24 cellular contexts compared by ENCODE assay signal in the genomic region with DNA sequence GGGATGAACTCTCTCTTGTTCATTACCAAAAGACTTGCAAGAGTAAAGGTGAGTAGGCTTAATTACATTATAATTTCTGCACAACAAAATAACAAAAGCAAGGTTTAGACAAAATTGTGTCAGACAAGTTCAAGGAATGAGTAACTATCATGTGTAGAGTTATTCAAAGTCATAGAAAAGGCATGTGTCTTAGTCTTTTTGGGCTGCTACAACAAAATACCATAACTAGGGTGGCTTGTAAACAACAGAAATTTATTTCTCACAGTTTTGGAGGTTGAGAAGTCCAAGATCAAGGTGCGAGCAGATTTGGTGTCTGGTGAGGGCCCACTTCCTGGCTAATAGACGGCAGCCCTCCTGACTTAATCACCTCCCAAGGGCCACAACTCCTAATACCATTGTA. TPM values are rescaled to one million over a fixed set of nuclear protein-coding genes. Genes with fewer than 3 reads are reported as not detected.
"Had no signal": no experiment of that assay in that cellular context is flagged by ENCODE, and none has a peak within 500 bp of the region (broad histone marks: within the 10 kb centered on the region; RNA-seq: fewer than 3 reads in every experiment).

No MANE protein-coding gene starts in this region.

- H3K79me2 ChIP-seq: hepatocyte had no signal

- H3K27me3 Mint-ChIP-seq: activated CD4-positive, alpha-beta T cell treated with anti-CD3 and anti-CD28 coated beads for 36 hours; naive B cell had no signal

- H3K9me3 Mint-ChIP-seq: activated B cell treated with CpG ODN at 0.5 μM for 24 hours; stimulated activated naive CD8-positive, alpha-beta T cell treated with anti-CD3 and anti-CD28 coated beads, Interleukin-15, amount 100 ng/mL, for 72 hours had no signal

- H3K4me3 Mint-ChIP-seq: activated B cell treated with CpG ODN at 0.5 μM for 24 hours; activated CD4-positive, alpha-beta T cell treated with anti-CD3 and anti-CD28 coated beads for 36 hours; brain; immature natural killer cell; naive B cell; neural crest cell; stimulated activated naive CD8-positive, alpha-beta T cell treated with anti-CD3 and anti-CD28 coated beads, Interleukin-15, amount 100 ng/mL, for 72 hours; T-helper 1 cell treated with Interleukin-12 subunit alpha and Interleukin-12 subunit beta and Interleukin-4 antibody, amounts not matched to agents 30 μg/mL and 1 μg/mL, for 36 hours had no signal

- H3K36me3 ChIP-seq: prostate gland, suprapubic skin had no signal

- H3K9me3 ChIP-seq: prostate gland, suprapubic skin had no signal

- H3K27ac ChIP-seq: prostate gland, suprapubic skin had no signal

- ATAC-seq: activated CD4-positive, alpha-beta T cell treated with anti-CD3 and anti-CD28 coated beads for 36 hours; activated naive CD4-positive, alpha-beta T cell treated with anti-CD3 and anti-CD28 coated beads, Interleukin-2, amount 50 U/mL, for 72 hours; left cardiac atrium; stimulated activated naive CD8-positive, alpha-beta T cell treated with anti-CD3 and anti-CD28 coated beads, Interleukin-15, amount 100 ng/mL, for 72 hours had no signal

- H3K27ac Mint-ChIP-seq: activated B cell treated with CpG ODN at 0.5 μM for 24 hours; activated naive CD4-positive, alpha-beta T cell treated with anti-CD3 and anti-CD28 coated beads, Interleukin-2, amount 50 U/mL, for 72 hours; immature natural killer cell; stimulated activated naive CD8-positive, alpha-beta T cell treated with anti-CD3 and anti-CD28 coated beads, Interleukin-15, amount 100 ng/mL, for 72 hours; T-helper 1 cell treated with Interleukin-12 subunit alpha and Interleukin-12 subunit beta and Interleukin-4 antibody, amounts not matched to agents 30 μg/mL and 1 μg/mL, for 36 hours had no signal

- H3K4me2 ChIP-seq: hepatocyte had no signal

- H3K4me3 ChIP-seq: hepatocyte, prostate gland, suprapubic skin had no signal

- DNase-seq: activated B cell treated with CpG ODN at 0.5 μM for 24 hours; activated CD4-positive, alpha-beta T cell treated with anti-CD3 and anti-CD28 coated beads for 36 hours; activated CD4-positive, alpha-beta T cell treated with anti-CD3 and anti-CD28 coated beads, Interleukin-2, amount 50 U/mL, for 4 hours; activated CD8-positive, alpha-beta memory T cell treated with anti-CD3 and anti-CD28 coated beads for 24 hours; activated CD8-positive, alpha-beta memory T cell treated with anti-CD3 and anti-CD28 coated beads, Interleukin-2, amount 50 U/mL, for 4 hours; aorta; dermis blood vessel endothelial cell; effector CD8-positive, alpha-beta T cell; glutamatergic neuron; immature natural killer cell; left cardiac atrium; mesendoderm; naive B cell; stimulated activated CD4-positive, alpha-beta T cell treated with anti-CD3 and anti-CD28 coated beads, Interleukin-12 subunit alpha, Interleukin-12 subunit beta, amount 100 ng/mL, for 4 hours; stimulated activated CD4-positive, alpha-beta T cell treated with anti-CD3 and anti-CD28 coated beads, Interleukin-4, amount 100 ng/mL, for 4 hours; stimulated activated naive CD8-positive, alpha-beta T cell treated with anti-CD3 and anti-CD28 coated beads, Interleukin-15, amount 100 ng/mL, for 72 hours had no signal

- H3K27me3 ChIP-seq: hepatocyte, suprapubic skin had no signal

- H3K36me3 Mint-ChIP-seq: brain, immature natural killer cell, naive B cell had no signal

- H2AFZ ChIP-seq: hepatocyte had no signal

RNA-seq across cellular contexts. Expression of a gene that starts 37.6 kb away (rescaled TPM):
- total RNA-seq: activated B cell treated with CpG ODN at 0.5 μM for 24 hours, frontal cortex, neural crest cell had no signal
